In the genomic region with DNA sequence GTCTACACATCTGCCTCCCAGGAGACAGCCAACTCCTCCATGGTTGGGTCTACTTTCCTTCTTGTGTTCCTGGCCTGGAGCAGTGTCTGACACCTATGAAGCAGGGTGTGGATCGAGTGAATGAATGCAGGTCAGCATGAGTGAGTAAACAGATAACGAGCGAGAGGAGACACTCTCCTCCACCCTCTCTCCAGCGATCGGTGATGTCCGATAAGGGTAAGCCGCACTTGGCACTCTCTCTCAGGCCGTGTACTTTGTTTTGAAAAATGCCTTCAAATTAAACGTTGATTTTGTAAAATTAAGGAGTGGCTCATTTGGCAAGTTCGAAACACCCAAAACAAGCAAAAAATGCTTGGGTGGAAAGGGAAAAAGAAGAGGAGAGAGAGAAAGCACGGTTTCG, we compare ENCODE assay signal across 16 cellular contexts. TPM values are rescaled to one million over a fixed set of nuclear protein-coding genes. Genes with fewer than 3 reads are reported as not detected.
"Had no signal": no experiment of that assay in that cellular context is flagged by ENCODE, and none has a peak within 500 bp of the region (broad histone marks: within the 10 kb centered on the region; RNA-seq: fewer than 3 reads in every experiment).

No MANE protein-coding gene starts in this region.

- H3K27ac Mint-ChIP-seq: naive B cell; stimulated activated naive B cell treated with anti-CD40 and anti-IgM and Interleukin-4, amounts not matched to agents 10 μg/mL and 1 μg/mL and 100 μg/mL, for 72 hours had no signal

- FAIRE-seq: colon had no signal

- H3K36me3 Mint-ChIP-seq: naive B cell; stimulated activated naive B cell treated with anti-CD40 and anti-IgM and Interleukin-4, amounts not matched to agents 10 μg/mL and 1 μg/mL and 100 μg/mL, for 72 hours had no signal

- H3K27me3 ChIP-seq: ascending aorta, uterus had no signal

- H3K4me1 ChIP-seq: ascending aorta, tibial artery, uterus had no signal

- H3K9me3 Mint-ChIP-seq: activated T-cell treated with anti-CD3 and anti-CD28 coated beads, Interleukin-2, amount 50 U/mL, for 72 hours; stimulated activated naive B cell treated with anti-CD40 and anti-IgM and Interleukin-4, amounts not matched to agents 10 μg/mL and 1 μg/mL and 100 μg/mL, for 72 hours had no signal

- H3K4me3 Mint-ChIP-seq: activated T-cell treated with anti-CD3 and anti-CD28 coated beads, Interleukin-2, amount 50 U/mL, for 72 hours; naive B cell; stimulated activated naive B cell treated with anti-CD40 and anti-IgM and Interleukin-4, amounts not matched to agents 10 μg/mL and 1 μg/mL and 100 μg/mL, for 72 hours had no signal

- H3K4me3 ChIP-seq: ascending aorta, tibial artery, uterus had no signal

- H3K9me3 ChIP-seq: ascending aorta, tibial artery, uterus had no signal

- H3K4me1 Mint-ChIP-seq: naive B cell had no signal

- H3K27ac ChIP-seq: ascending aorta, tibial artery, uterus had no signal

- ATAC-seq: activated CD4-positive, CD25-positive, alpha-beta regulatory T cell treated with anti-CD3 and anti-CD28 coated beads, Interleukin-2, amount 50 U/mL, for 24 hours; activated T-cell treated with anti-CD3 and anti-CD28 coated beads, Interleukin-2, amount 50 U/mL, for 72 hours; esophagus mucosa; stimulated activated naive B cell treated with anti-CD40 and anti-IgM and Interleukin-4, amounts not matched to agents 10 μg/mL and 1 μg/mL and 100 μg/mL, for 72 hours had no signal

- DNase-seq: activated CD8-positive, alpha-beta memory T cell treated with anti-CD3 and anti-CD28 coated beads, Interleukin-2, amount 50 U/mL, for 48 hours; activated gamma-delta T cell treated with Interleukin-2 at 50 U/mL for 16 hours; activated T-cell treated with anti-CD3 and anti-CD28 coated beads, Interleukin-2, amount 50 U/mL, for 72 hours; islet precursor cell; naive B cell; stimulated activated naive B cell treated with anti-CD40 and anti-IgM and Interleukin-4, amounts not matched to agents 10 μg/mL and 1 μg/mL and 100 μg/mL, for 72 hours; tibial artery; uterus had no signal

- H3K36me3 ChIP-seq: ascending aorta, tibial artery, uterus had no signal

RNA-seq across cellular contexts. Expression of gene DMRTB1, which starts 43.8 kb away (rescaled TPM):
- total RNA-seq: activated T-cell treated with anti-CD3 and anti-CD28 coated beads, Interleukin-2, amount 50 U/mL, for 72 hours; ascending aorta; esophagus mucosa; lung microvascular endothelial cell; mononuclear cell; renal cortical epithelial cell; subcutaneous adipose tissue; uterus had no signal
